36 cellular contexts compared by ENCODE assay signal in genomic region chr5:53649352-53649751, GRCh38.
"Had no signal": no experiment of that assay in that cellular context is flagged by ENCODE, and none has a peak within 500 bp of the region (broad histone marks: within the 10 kb centered on the region; RNA-seq: fewer than 3 reads in every experiment).

No MANE protein-coding gene starts in this region.

- H3K4me3 ChIP-seq: adrenal gland, body of pancreas, breast epithelium had no signal

- ATAC-seq: activated CD4-positive, alpha-beta T cell treated with anti-CD3 and anti-CD28 coated beads for 36 hours; activated CD4-positive, CD25-positive, alpha-beta regulatory T cell treated with anti-CD3 and anti-CD28 coated beads, Interleukin-2, amount 50 U/mL, for 24 hours; activated CD8-positive, alpha-beta T cell treated with anti-CD3 and anti-CD28 coated beads for 36 hours; activated naive CD4-positive, alpha-beta T cell treated with anti-CD3 and anti-CD28 coated beads, Interleukin-2, amount 50 U/mL, for 72 hours; activated T-cell treated with anti-CD3 and anti-CD28 coated beads, Interleukin-2, amount 50 U/mL, for 4 hours; activated T-cell treated with anti-CD3 and anti-CD28 coated beads, Interleukin-2, amount 50 U/mL, for 72 hours; activated T-helper 17 cell treated with anti-CD3 and anti-CD28 coated beads, Interleukin-2, amount 50 U/mL, for 72 hours; body of pancreas; WTC11 had no signal

- H3K9me3 ChIP-seq: body of pancreas, breast epithelium had no signal

- H3K4me1 ChIP-seq: breast epithelium had no signal

- H3K27ac ChIP-seq: adrenal gland, body of pancreas, brain microvascular endothelial cell, breast epithelium, WERI-Rb-1 had no signal

- H3K27me3 ChIP-seq: adrenal gland, body of pancreas, brain microvascular endothelial cell, breast epithelium had no signal

- FAIRE-seq: astrocyte, colon, TTC549 had no signal

- DNase-seq: activated CD4-positive, alpha-beta memory T cell treated with anti-CD3 and anti-CD28 coated beads for 36 hours; activated CD4-positive, alpha-beta T cell treated with anti-CD3 and anti-CD28 coated beads for 1 hour; activated CD4-positive, alpha-beta T cell treated with anti-CD3 and anti-CD28 coated beads for 36 hours; activated CD4-positive, alpha-beta T cell treated with anti-CD3 and anti-CD28 coated beads for 48 hours; activated CD4-positive, alpha-beta T cell treated with anti-CD3 and anti-CD28 coated beads, Interleukin-2, amount 50 U/mL, for 1 hour; activated CD4-positive, alpha-beta T cell treated with anti-CD3 and anti-CD28 coated beads, Interleukin-2, amount 50 U/mL, for 4 hours; activated CD4-positive, CD25-positive, alpha-beta regulatory T cell; activated CD8-positive, alpha-beta memory T cell treated with anti-CD3 and anti-CD28 coated beads, Interleukin-2, amount 50 U/mL, for 4 hours; activated CD8-positive, alpha-beta T cell treated with anti-CD3 and anti-CD28 coated beads for 36 hours; activated effector memory CD4-positive, alpha-beta T cell treated with anti-CD3 and anti-CD28 coated beads, Interleukin-2, amount 50 U/mL, for 16 hours; activated gamma-delta T cell treated with Interleukin-2 at 50 U/mL for 16 hours; activated naive CD4-positive, alpha-beta T cell; activated naive CD4-positive, alpha-beta T cell treated with anti-CD3 and anti-CD28 coated beads for 36 hours; activated naive CD4-positive, alpha-beta T cell treated with anti-CD3 and anti-CD28 coated beads, Interleukin-2, amount 50 U/mL, for 16 hours; activated naive CD8-positive, alpha-beta T cell treated with anti-CD3 and anti-CD28 coated beads for 36 hours; activated T-cell treated with anti-CD3 and anti-CD28 coated beads for 4 hours; activated T-cell treated with anti-CD3 and anti-CD28 coated beads, Interleukin-2, amount 50 U/mL, for 1 hour; activated T-cell treated with anti-CD3 and anti-CD28 coated beads, Interleukin-2, amount 50 U/mL, for 4 hours; activated T-cell treated with anti-CD3 and anti-CD28 coated beads, Interleukin-2, amount 50 U/mL, for 72 hours; adrenal gland; amniotic stem cell; aorta; body of pancreas; brain microvascular endothelial cell; central memory CD4-positive, alpha-beta T cell; T-helper 2 cell; T-helper 9 cell; WERI-Rb-1 had no signal

- H3K36me3 ChIP-seq: adrenal gland, brain microvascular endothelial cell, breast epithelium, WERI-Rb-1 had no signal
